In the genomic region with DNA sequence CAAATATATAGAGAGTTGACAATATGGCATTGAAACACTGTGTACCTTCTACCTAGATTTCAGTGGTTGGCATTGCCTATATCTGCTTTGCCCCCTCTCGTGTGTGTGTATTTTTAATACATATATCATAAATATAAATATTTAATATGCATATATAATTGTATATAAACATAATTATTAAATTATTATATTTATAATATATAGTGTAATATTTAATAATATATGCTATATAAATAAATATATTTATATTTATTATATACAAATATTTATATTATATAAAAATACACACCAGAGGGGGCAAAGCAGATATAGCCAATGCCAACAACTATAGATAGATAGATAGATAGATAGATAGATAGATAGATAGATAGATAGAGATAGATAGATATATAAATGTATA, we compare ENCODE assay signal across 23 cellular contexts.
"Had no signal": no experiment of that assay in that cellular context is flagged by ENCODE, and none has a peak within 500 bp of the region (broad histone marks: within the 10 kb centered on the region; RNA-seq: fewer than 3 reads in every experiment).

No MANE protein-coding gene starts in this region.

- H3K27me3 ChIP-seq: dorsolateral prefrontal cortex, esophagus muscularis mucosa, foreskin keratinocyte, gastroesophageal sphincter, heart left ventricle, hepatocyte, left lung had no signal

- H3K4me1 Mint-ChIP-seq: immature natural killer cell, naive B cell had no signal

- H3K4me1 ChIP-seq: heart left ventricle, left lung, lower lobe of right lung had no signal

- H3K36me3 Mint-ChIP-seq: mesothelial cell of epicardium had no signal

- H3K9me3 ChIP-seq: esophagus muscularis mucosa, gastroesophageal sphincter, left lung, lower lobe of right lung, mucosa of descending colon had no signal

- FAIRE-seq: endothelial cell of umbilical vein had no signal

- H3K36me3 ChIP-seq: heart left ventricle, lower lobe of right lung had no signal

- H3K27ac Mint-ChIP-seq: immature natural killer cell, mesothelial cell of epicardium, naive B cell had no signal

- ATAC-seq: foreskin keratinocyte, gastroesophageal sphincter, heart left ventricle, left lung, left ventricle myocardium superior, lower lobe of right lung, mucosa of descending colon had no signal

- DNase-seq: dermis blood vessel endothelial cell; dorsolateral prefrontal cortex; effector CD4-positive, alpha-beta T cell; effector memory CD4-positive, alpha-beta T cell; foreskin keratinocyte; heart left ventricle; hypothalamus; immature natural killer cell; islet precursor cell; kidney; kidney glomerular epithelial cell; left lung; left ventricle myocardium superior; lower lobe of right lung; mesenchymal stem cell; mucosa of descending colon; naive B cell had no signal

- H3K4me3 ChIP-seq: coronary artery, dorsolateral prefrontal cortex, esophagus muscularis mucosa, gastroesophageal sphincter, heart left ventricle, hepatocyte, left lung, lower lobe of right lung, mucosa of descending colon had no signal

- H3K27me3 Mint-ChIP-seq: naive B cell had no signal

- H3K27ac ChIP-seq: coronary artery, dorsolateral prefrontal cortex, esophagus muscularis mucosa, foreskin keratinocyte, gastroesophageal sphincter, heart left ventricle, hepatocyte, left lung, lower lobe of right lung had no signal

- H3K9me3 Mint-ChIP-seq: immature natural killer cell had no signal

- H3K4me3 Mint-ChIP-seq: immature natural killer cell, mesothelial cell of epicardium, naive B cell had no signal
